ENCODE assay signal across 8 cellular contexts in the genomic region with DNA sequence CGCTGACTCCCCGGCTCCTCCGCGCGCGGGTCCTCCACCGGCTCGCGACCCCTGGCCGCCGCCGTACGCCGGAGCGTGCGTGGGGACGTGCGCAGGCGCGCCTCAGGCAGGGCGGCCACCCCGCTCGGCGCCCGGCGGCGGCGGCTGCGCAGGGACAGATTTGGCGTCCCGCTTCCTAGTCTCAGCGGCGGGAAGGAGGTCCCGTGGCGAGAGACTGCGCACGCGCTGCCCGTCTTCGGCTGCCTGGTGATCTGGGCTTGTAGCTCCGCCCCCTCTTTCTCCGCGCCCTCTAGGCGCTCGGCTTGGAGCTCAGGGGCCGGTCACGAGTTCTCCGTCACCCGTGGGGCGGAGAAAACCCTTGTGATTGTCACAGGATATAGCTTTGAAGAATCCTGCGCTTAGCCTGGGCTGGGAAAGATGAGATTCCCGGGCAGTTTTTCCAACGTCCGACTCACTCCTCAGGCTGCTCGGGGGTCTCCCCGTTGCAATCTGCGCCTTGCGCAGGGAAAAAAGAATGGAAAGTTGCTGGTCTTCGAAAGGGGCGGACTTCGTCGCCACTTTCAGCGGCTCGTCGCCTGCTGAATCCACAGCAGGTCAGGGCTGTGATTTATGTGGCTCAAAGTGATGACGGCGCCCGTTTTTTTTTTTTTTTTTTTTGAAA. TPM values are rescaled to one million over a fixed set of nuclear protein-coding genes. Genes with fewer than 3 reads are reported as not detected.
DNase-seq lines count a peak whose midpoint lies in the region; ATAC-seq, FAIRE-seq and TF ChIP-seq lines count a peak whose summit lies in the region.

A gene with protein sequence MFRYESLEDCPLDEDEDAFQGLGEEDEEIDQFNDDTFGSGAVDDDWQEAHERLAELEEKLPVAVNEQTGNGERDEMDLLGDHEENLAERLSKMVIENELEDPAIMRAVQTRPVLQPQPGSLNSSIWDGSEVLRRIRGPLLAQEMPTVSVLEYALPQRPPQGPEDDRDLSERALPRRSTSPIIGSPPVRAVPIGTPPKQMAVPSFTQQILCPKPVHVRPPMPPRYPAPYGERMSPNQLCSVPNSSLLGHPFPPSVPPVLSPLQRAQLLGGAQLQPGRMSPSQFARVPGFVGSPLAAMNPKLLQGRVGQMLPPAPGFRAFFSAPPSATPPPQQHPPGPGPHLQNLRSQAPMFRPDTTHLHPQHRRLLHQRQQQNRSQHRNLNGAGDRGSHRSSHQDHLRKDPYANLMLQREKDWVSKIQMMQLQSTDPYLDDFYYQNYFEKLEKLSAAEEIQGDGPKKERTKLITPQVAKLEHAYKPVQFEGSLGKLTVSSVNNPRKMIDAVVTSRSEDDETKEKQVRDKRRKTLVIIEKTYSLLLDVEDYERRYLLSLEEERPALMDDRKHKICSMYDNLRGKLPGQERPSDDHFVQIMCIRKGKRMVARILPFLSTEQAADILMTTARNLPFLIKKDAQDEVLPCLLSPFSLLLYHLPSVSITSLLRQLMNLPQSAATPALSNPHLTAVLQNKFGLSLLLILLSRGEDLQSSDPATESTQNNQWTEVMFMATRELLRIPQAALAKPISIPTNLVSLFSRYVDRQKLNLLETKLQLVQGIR (minus strand): TSS at position 88 of the 661 bp plus-strand sequence. CDS start 142 bp downstream, outside the sequence.

- H3K9me1 ChIP-seq in keratinocyte (ENCODE audit: control insufficient read depth, extremely low read depth, insufficient read depth, low read length): no peaks in the 10 kb centered on the region

- peak; percentile 92 for ATAC-seq in HG03432 (IDR thresholded peaks at IDR 0.05; ENCODE audit: unreplicated experiment)

- peak; percentile 26 for FAIRE-seq in keratinocyte (lab: Jason Lieb, UNC)

- H3K4me1 ChIP-seq in keratinocyte (ENCODE audit: control insufficient read depth, extremely low read depth, insufficient read depth, low read length): peaks cover 22% of the 10 kb centered on the region

- DNase-seq in AG20443 (ENCODE audit: low spot score): peak; percentile 100
- peak; percentile 92 for DNase-seq in NCI-H510A (lab: John Stamatoyannopoulos, UW)
- DNase-seq in activated CD4-positive, alpha-beta T cell treated with anti-CD3 and anti-CD28 coated beads for 1 hour: peak; percentile 98
- peak; percentile 99 for DNase-seq in cerebellum (ENCODE audit: low spot score)
- peak; percentile 77 for DNase-seq in keratinocyte (ENCODE audit: low read depth, low spot score)
- DNase-seq in stimulated activated CD4-positive, alpha-beta T cell treated with anti-CD3 and anti-CD28 coated beads, Interleukin-15, amount 100 ng/mL, for 1 hour (ENCODE audit: low read depth in 1 of 2, low spot score in 1 of 2): peak; percentile 96 to 98

- H2AFZ ChIP-seq in keratinocyte (ENCODE audit: control insufficient read depth, low read length): peak within 1 kb of the TSS; percentile 95

- H3K4me2 ChIP-seq in keratinocyte (ENCODE audit: control insufficient read depth, extremely low read depth, insufficient read depth, low read depth, low read length): peak within 1 kb of the TSS; percentile 93

- H4K20me1 ChIP-seq in keratinocyte (ENCODE audit: control insufficient read depth, extremely low read depth, insufficient read depth, low read length): no peaks in the 10 kb centered on the region

- no peaks in the 10 kb centered on the region for H3K9me3 ChIP-seq in keratinocyte (ENCODE audit: control insufficient read depth, low read depth, low read length)

- no peaks in the 10 kb centered on the region for H3K27me3 ChIP-seq in keratinocyte (ENCODE audit: control insufficient read depth, extremely low read depth, insufficient read depth, low read length)

- H3K4me3 ChIP-seq in keratinocyte (ENCODE audit: control insufficient read depth in 2 of 3, extremely low read depth in 1 of 3, insufficient read depth in 2 of 3, low read depth in 1 of 3, low read length in 3 of 3): peak within 1 kb of the TSS; percentile 80 to 97 (median 84)

- TF ChIP-seq CTCF in keratinocyte (optimal IDR thresholded peaks at IDR 0.05 in 1 of 3, IDR thresholded peaks at IDR 0.05 in 1 of 3, conservative IDR thresholded peaks at IDR 0.05 in 1 of 3; ENCODE audit: extremely low read depth in 1 of 3, insufficient read depth in 2 of 3, low read length in 3 of 3): no peak

- H3K9ac ChIP-seq in keratinocyte (ENCODE audit: control insufficient read depth, extremely low read depth, insufficient read depth, low read length): peak within 1 kb of the TSS; percentile 97

- peaks cover 3 to 7% of the 10 kb centered on the region in 2 experiments for H3K36me3 ChIP-seq in keratinocyte (ENCODE audit: control insufficient read depth in 2 of 2, extremely low read depth in 1 of 2, insufficient read depth in 2 of 2, low read length in 2 of 2)

- H3K79me2 ChIP-seq in keratinocyte (ENCODE audit: control insufficient read depth, insufficient read depth, low read length): peaks cover 38% of the 10 kb centered on the region

- dilution Hi-C loops in keratinocyte (cut with MboI; ENCODE audit: extremely low pct_ligation_motif_present, low sequenced_read_pairs): no loop called here

- peak; percentile 85 for TF ChIP-seq POLR2A in GM19099 (IDR thresholded peaks at IDR 0.05; ENCODE audit: extremely low read depth, insufficient read length, low read depth)

- H3K27ac ChIP-seq in keratinocyte (ENCODE audit: control insufficient read depth, insufficient read depth, low read length): peak within 1 kb of the TSS; percentile 98

RNA-seq across cellular contexts. Expression of the gene that starts here (rescaled TPM):
- total RNA-seq in cerebellum: 7.9 TPM
- polyA plus RNA-seq in keratinocyte: 20.5 to 51.3 TPM (median 31.1 TPM) in 3 replicates
- polyA plus RNA-seq in keratinocyte (2011; ENCODE audit: low read depth): 12.5 TPM
- polyA plus RNA-seq in keratinocyte (2011; cell fraction: cytosol; rRNA removed): 31.1 and 49.5 TPM in 2 replicates
- polyA plus RNA-seq in keratinocyte (2011; cell fraction: nucleus; rRNA removed): 42.6 and 47.4 TPM in 2 replicates
- polyA plus RNA-seq in keratinocyte (2012; ENCODE audit: low replicate concordance): 18.7 and 28.3 TPM in 2 replicates
- polyA minus RNA-seq in keratinocyte: 14.7 to 28.9 TPM (median 28.6 TPM) in 3 replicates
- polyA minus RNA-seq in keratinocyte (2011; cell fraction: cytosol; rRNA and poly(A)+ RNA removed): 7.7 TPM
- 9.0 and 15.4 TPM in 2 replicates for polyA minus RNA-seq in keratinocyte (2011; cell fraction: nucleus; rRNA and poly(A)+ RNA removed)

Comparison
In these comparisons a context has a peak if more than half of its experiments do, and no peak if none do; other contexts are left out.
1. Peak in every context shown above with its lines: DNase-seq, ATAC-seq, H3K4me3 ChIP-seq and H3K27ac ChIP-seq.